9 cellular contexts compared by ENCODE assay signal in genomic region chr11:826836-827145, GRCh38. TPM values are rescaled to one million over a fixed set of nuclear protein-coding genes. Genes with fewer than 3 reads are reported as not detected.
A peak's percentile ranks its signal among the peaks of the same experiment; 100 is the strongest.
DNase-seq lines count a peak whose midpoint lies in the region; ATAC-seq and TF ChIP-seq lines count a peak whose summit lies in the region.
"Had no signal": no experiment of that assay in that cellular context is flagged by ENCODE, and none has a peak within 500 bp of the region (broad histone marks: within the 10 kb centered on the region; RNA-seq: fewer than 3 reads in every experiment).

No MANE protein-coding gene starts in this region.

- no peaks in the 10 kb centered on the region for H3K9me3 Mint-ChIP-seq in activated T-cell treated with anti-CD3 and anti-CD28 coated beads, Interleukin-2, amount 50 U/mL, for 24 hours
- no peaks in the 10 kb centered on the region for H3K9me3 Mint-ChIP-seq in activated CD8-positive, alpha-beta T cell treated with anti-CD3 and anti-CD28 coated beads, Interleukin-2, amount 10 ng/mL, durations not matched to agents 7 days and 5 days (ENCODE audit: insufficient read depth)

- H3K4me1 Mint-ChIP-seq in activated T-cell treated with anti-CD3 and anti-CD28 coated beads, Interleukin-2, amount 50 U/mL, for 24 hours (ENCODE audit: low read depth): peaks cover 39% of the 10 kb centered on the region
- H3K4me1 Mint-ChIP-seq in activated CD8-positive, alpha-beta T cell treated with anti-CD3 and anti-CD28 coated beads, Interleukin-2, amount 10 ng/mL, durations not matched to agents 7 days and 5 days (ENCODE audit: low read depth): peaks cover 49% of the 10 kb centered on the region

- intact Hi-C loops in left colon (cut with DNase I, micrococcal nuclease) (no loop called here), thyroid gland (cut with DNase I) (loop anchor here (10.0 kb wide), 1 partner anchor 88 kb away; the partner anchor contains the start of gene CHID1)

- peak overlapping the region in 2 of 3 donors; percentile 49 to 56 for H3K27ac ChIP-seq in thyroid gland

- H3K36me3 ChIP-seq in thyroid gland: peaks cover 28 to 36% of the 10 kb centered on the region in 2 donors

- peak; percentile 9 for ATAC-seq in activated CD8-positive, alpha-beta T cell treated with anti-CD3 and anti-CD28 coated beads, Interleukin-2, amount 10 ng/mL, durations not matched to agents 7 days and 5 days
- peak; percentile 3 for ATAC-seq in left colon

- peak overlapping the region; percentile 64 for H3K4me3 Mint-ChIP-seq in activated T-cell treated with anti-CD3 and anti-CD28 coated beads, Interleukin-2, amount 50 U/mL, for 24 hours
- peak overlapping the region; percentile 81 for H3K4me3 Mint-ChIP-seq in activated CD8-positive, alpha-beta T cell treated with anti-CD3 and anti-CD28 coated beads, Interleukin-2, amount 10 ng/mL, durations not matched to agents 7 days and 5 days

- no peak for TF ChIP-seq POLR2A in thyroid gland (IDR thresholded peaks at IDR 0.05)

- H3K4me3 ChIP-seq in thyroid gland (replicated peaks in 1 of 3): peak overlapping the region in 1 of 3 donors; percentile 36

- DNase-seq in activated T-cell treated with anti-CD3 and anti-CD28 coated beads, Interleukin-2, amount 50 U/mL, for 24 hours: no peak
- DNase-seq in activated T-cell treated with anti-CD3 and anti-CD28 coated beads, Interleukin-2, amount 50 U/mL, for 1 hour: no peak
- DNase-seq in activated CD8-positive, alpha-beta T cell treated with anti-CD3 and anti-CD28 coated beads, Interleukin-2, amount 10 ng/mL, durations not matched to agents 7 days and 5 days: peak; percentile 54
- DNase-seq in left colon: no peak
- no peak for DNase-seq in thyroid gland
- no peak for DNase-seq in DMS 273 (lab: John Stamatoyannopoulos, UW; ENCODE audit: unreplicated experiment)
- no peak for DNase-seq in stimulated activated CD4-positive, alpha-beta T cell treated with anti-CD3 and anti-CD28 coated beads, Interleukin-2, amount 100 ng/mL, for 48 hours
- DNase-seq in A172 (ENCODE audit: low spot score): no peak
- DNase-seq: activated CD4-positive, alpha-beta T cell treated with anti-CD3 and anti-CD28 coated beads, Interleukin-2, amount 50 U/mL, for 1 hour had no signal

- CTCF ChIA-PET in activated CD8-positive, alpha-beta T cell treated with anti-CD3 and anti-CD28 coated beads, Interleukin-2, amount 10 ng/mL, durations not matched to agents 7 days and 5 days (lab: Charles Lee): interaction anchor here (1.6 kb wide), 1 partner anchor 22 kb away, joined by 3 read pairs; no protein-coding TSS in a partner anchor

- WGBS in thyroid gland, 2 donors: 3 to 6% methylated on average over 5 to 12 of the region's 22 CpGs

- no peak for TF ChIP-seq CTCF in thyroid gland (IDR thresholded peaks at IDR 0.05)

- H3K27ac Mint-ChIP-seq in activated T-cell treated with anti-CD3 and anti-CD28 coated beads, Interleukin-2, amount 50 U/mL, for 24 hours: no peak overlapping the region
- H3K27ac Mint-ChIP-seq in activated CD8-positive, alpha-beta T cell treated with anti-CD3 and anti-CD28 coated beads, Interleukin-2, amount 10 ng/mL, durations not matched to agents 7 days and 5 days: peak overlapping the region; percentile 84

- POLR2A ChIA-PET in activated CD8-positive, alpha-beta T cell treated with anti-CD3 and anti-CD28 coated beads, Interleukin-2, amount 10 ng/mL, durations not matched to agents 7 days and 5 days (lab: Charles Lee): interaction anchor here (0.9 kb wide), 1 partner anchor 22 kb away, joined by 5 read pairs; the partner anchor contains the start of gene PIDD1

- H3K27me3 ChIP-seq in thyroid gland: no peaks in the 10 kb centered on the region

- peaks cover 43 to 52% of the 10 kb centered on the region in 2 donors for H3K4me1 ChIP-seq in thyroid gland

- H3K9me3 ChIP-seq in thyroid gland: no peaks in the 10 kb centered on the region

- peaks cover 46% of the 10 kb centered on the region for H3K27me3 Mint-ChIP-seq in activated T-cell treated with anti-CD3 and anti-CD28 coated beads, Interleukin-2, amount 50 U/mL, for 24 hours
- H3K27me3 Mint-ChIP-seq in activated CD8-positive, alpha-beta T cell treated with anti-CD3 and anti-CD28 coated beads, Interleukin-2, amount 10 ng/mL, durations not matched to agents 7 days and 5 days (ENCODE audit: low read depth): peaks cover 29% of the 10 kb centered on the region

- H3K36me3 Mint-ChIP-seq in activated T-cell treated with anti-CD3 and anti-CD28 coated beads, Interleukin-2, amount 50 U/mL, for 24 hours (ENCODE audit: low read depth): peaks cover 26% of the 10 kb centered on the region
- peaks cover 17% of the 10 kb centered on the region for H3K36me3 Mint-ChIP-seq in activated CD8-positive, alpha-beta T cell treated with anti-CD3 and anti-CD28 coated beads, Interleukin-2, amount 10 ng/mL, durations not matched to agents 7 days and 5 days (ENCODE audit: low read depth)

RNA-seq across cellular contexts. Expression of gene CRACR2B, which starts 0.9 kb away (rescaled TPM):
- 10 to 100 TPM; 17.2 to 18.7 TPM for total RNA-seq in activated CD8-positive, alpha-beta T cell treated with anti-CD3 and anti-CD28 coated beads, Interleukin-2, amount 10 ng/mL, durations not matched to agents 7 days and 5 days
- 100 to 1,000 TPM; 117 to 122 TPM for total RNA-seq in left colon
- total RNA-seq in thyroid gland: 10 to 100 TPM in 2 of 4 donors, 1 to 10 TPM in 2; 4.1 to 21.2 (median 12.3) TPM
- not detected in 2 replicates for total RNA-seq in A172 (2014; rRNA removed; shearing (Covaris generic))

RNA-seq across cellular contexts. Expression of gene CD151, which starts 6.0 kb away (rescaled TPM):
- 10 to 100 TPM; 27.0 to 29.7 TPM for total RNA-seq in activated CD8-positive, alpha-beta T cell treated with anti-CD3 and anti-CD28 coated beads, Interleukin-2, amount 10 ng/mL, durations not matched to agents 7 days and 5 days
- total RNA-seq in left colon: 100 to 1,000 TPM; 443 to 462 TPM
- total RNA-seq in thyroid gland: 100 to 1,000 TPM; 135 to 326 (median 298) TPM
- 892 and 998 TPM in 2 replicates for total RNA-seq in A172 (2014; rRNA removed; shearing (Covaris generic))

RNA-seq across cellular contexts. Expression of gene PNPLA2, which starts 8.1 kb away (rescaled TPM):
- total RNA-seq in activated CD8-positive, alpha-beta T cell treated with anti-CD3 and anti-CD28 coated beads, Interleukin-2, amount 10 ng/mL, durations not matched to agents 7 days and 5 days: 10 to 100 TPM; 67.3 to 76.6 TPM
- 100 to 1,000 TPM; 161 to 222 TPM for total RNA-seq in left colon
- 10 to 100 TPM; 35.8 to 95.0 (median 57.6) TPM for total RNA-seq in thyroid gland
- 17.0 and 33.8 TPM in 2 replicates for total RNA-seq in A172 (2014; rRNA removed; shearing (Covaris generic))

RNA-seq across cellular contexts. Expression of gene POLR2L, which starts 15.5 kb away (rescaled TPM):
- total RNA-seq in activated CD8-positive, alpha-beta T cell treated with anti-CD3 and anti-CD28 coated beads, Interleukin-2, amount 10 ng/mL, durations not matched to agents 7 days and 5 days: 100 to 1,000 TPM; 127 to 140 TPM
- total RNA-seq in left colon (10 to 100 TPM; 79.4 to 83.1 TPM), thyroid gland (10 to 100 TPM; 17.9 to 89.2 (median 52.4) TPM)
- 132 and 157 TPM in 2 replicates for total RNA-seq in A172 (2014; rRNA removed; shearing (Covaris generic))

RNA-seq across cellular contexts. Expression of gene TSPAN4, which starts 15.9 kb away (rescaled TPM):
- total RNA-seq in activated CD8-positive, alpha-beta T cell treated with anti-CD3 and anti-CD28 coated beads, Interleukin-2, amount 10 ng/mL, durations not matched to agents 7 days and 5 days: 10 to 100 TPM; 20.0 to 21.7 TPM
- total RNA-seq in left colon (10 to 100 TPM; 11.7 to 20.2 TPM), thyroid gland (100 to 1,000 TPM in 2 of 4 donors, 10 to 100 TPM in 2; 86.1 to 127 (median 107) TPM)
- 195 and 210 TPM in 2 replicates for total RNA-seq in A172 (2014; rRNA removed; shearing (Covaris generic))

Comparison
In these comparisons a context has a peak if more than half of its experiments do, and no peak if none do; other contexts are left out.
1. RNA of gene CRACR2B, which starts 0.9 kb away (total RNA-seq): 117 to 122 TPM in left colon; 17.2 to 18.7 TPM in activated CD8-positive, alpha-beta T cell treated with anti-CD3 and anti-CD28 coated beads, Interleukin-2, amount 10 ng/mL, durations not matched to agents 7 days and 5 days, 4.1 to 21.2 TPM in thyroid gland and not detected in A172; every median in the first group is over 4 times any median in the second.
2. RNA of gene CD151, which starts 6.0 kb away (total RNA-seq): 892 to 998 TPM in A172, 443 to 462 TPM in left colon and 135 to 326 TPM in thyroid gland; 27.0 to 29.7 TPM in activated CD8-positive, alpha-beta T cell treated with anti-CD3 and anti-CD28 coated beads, Interleukin-2, amount 10 ng/mL, durations not matched to agents 7 days and 5 days; every median in the first group is over 4 times any median in the second.